19 cellular contexts compared by ENCODE assay signal in genomic region chr4:55675196-55675793, GRCh38. TPM values are rescaled to one million over a fixed set of nuclear protein-coding genes. Genes with fewer than 3 reads are reported as not detected.
A peak's percentile ranks its signal among the peaks of the same experiment; 100 is the strongest.
DNase-seq lines count a peak whose midpoint lies in the region; ATAC-seq and TF ChIP-seq lines count a peak whose summit lies in the region.
"Had no signal": no experiment of that assay in that cellular context is flagged by ENCODE, and none has a peak within 500 bp of the region (broad histone marks: within the 10 kb centered on the region; RNA-seq: fewer than 3 reads in every experiment).

No MANE protein-coding gene starts in this region.

- WGBS in tibial nerve, 2 donors = 30% methylated on average over 3 to 4 of the region's 4 CpGs

- no peaks in the 10 kb centered on the region for H3K4me1 ChIP-seq in A673 (ENCODE audit: insufficient read depth, low read length, poor library complexity, severe bottlenecking)
- H3K4me1 ChIP-seq in GM23338 (ENCODE audit: insufficient read depth) = no peaks in the 10 kb centered on the region
- no peaks in the 10 kb centered on the region for H3K4me1 ChIP-seq in tibial nerve
- H3K4me1 ChIP-seq: SJSA1 had no signal

- POLR2A ChIA-PET in A673 (lab: Charles Lee; ENCODE audit: low non-redundant PET) = no interaction called here

- CTCF ChIA-PET in A673 (lab: Charles Lee) = no interaction called here

- DNase-seq in A673 (ENCODE audit: low spot score) (peak; percentile 10), GM23338 (ENCODE audit: low spot score) (no peak), NCI-H69 (lab: John Stamatoyannopoulos, UW) (peak; percentile 4), choroid plexus epithelial cell (ENCODE audit: low read depth) (peak; percentile 2), tibial nerve (ENCODE audit: low spot score in 2 of 2) (no peak), CD1c-positive myeloid dendritic cell (ENCODE audit: extremely low spot score) (no peak)
- DNase-seq in activated effector memory CD4-positive, alpha-beta T cell treated with Interleukin-2 at 50 U/mL for 16 hours = no peak
- DNase-seq in stimulated activated CD4-positive, alpha-beta T cell treated with anti-CD3 and anti-CD28 coated beads, Interleukin-4, amount 100 ng/mL, for 1 hour = no peak
- DNase-seq: activated CD4-positive, CD25-positive, alpha-beta regulatory T cell; activated T-cell treated with anti-CD3 and anti-CD28 coated beads, Interleukin-2, amount 50 U/mL, for 4 hours; CD8-positive, alpha-beta T cell; NCI-H1436 treated with DMSO at 0.1 percent for 48 hours; NCI-H446 treated with DMSO at 0.1 percent for 48 hours; occipital lobe had no signal

- no TSS peak for BruUV-seq in A673 (replicated peaks; lab: Mats Ljungman, UMichigan)

- no peaks in the 10 kb centered on the region for H3F3A ChIP-seq in GM23338 (replicated peaks; ENCODE audit: low read depth)

- H3K27ac Mint-ChIP-seq in GM23338 = no peak overlapping the region
- H3K27ac Mint-ChIP-seq: activated naive CD4-positive, alpha-beta T cell treated with anti-CD3 and anti-CD28 coated beads, Interleukin-2, amount 50 U/mL, for 24 hours; CD8-positive, alpha-beta T cell had no signal

- peaks cover 8% of the 10 kb centered on the region for H3K27me3 Mint-ChIP-seq in GM23338 (ENCODE audit: insufficient read depth, low read depth, poor library complexity)

- H3K9me3 Mint-ChIP-seq in GM23338 = no peaks in the 10 kb centered on the region; the same call in 1 of the 3 replicates

- peak overlapping the region; percentile 91 for H2AFZ ChIP-seq in GM23338

- peak; percentile 50; the same call in 2 of the 3 replicates for ATAC-seq in GM23338
- ATAC-seq: activated T-cell treated with anti-CD3 and anti-CD28 coated beads, Interleukin-2, amount 50 U/mL, for 4 hours; CD8-positive, alpha-beta T cell had no signal

- H3K79me2 ChIP-seq in GM23338 (replicated peaks; ENCODE audit: insufficient read depth) = no peaks in the 10 kb centered on the region

- no peak overlapping the region for H3K4me3 ChIP-seq in A673 (ENCODE audit: low read depth, low read length, poor library complexity, severe bottlenecking)
- H3K4me3 ChIP-seq in GM23338 = no peak overlapping the region
- H3K4me3 ChIP-seq in choroid plexus epithelial cell (ENCODE audit: low read depth, low read length) = no peak overlapping the region
- H3K4me3 ChIP-seq in tibial nerve = no peak overlapping the region
- H3K4me3 ChIP-seq: SJSA1 had no signal

- H4K20me1 ChIP-seq in GM23338 (replicated peaks; ENCODE audit: insufficient read depth) = no peaks in the 10 kb centered on the region

- 0 out of 2 replicates have a peak overlapping the region, but pooled peaks have one; percentile 7 for H3K4me2 ChIP-seq in GM23338

- peaks cover 16% of the 10 kb centered on the region for H3K9me2 ChIP-seq in GM23338 (ENCODE audit: insufficient read depth)

- H3K9me3 ChIP-seq in A673 (ENCODE audit: low read depth, low read length, poor library complexity, severe bottlenecking) = no peaks in the 10 kb centered on the region
- H3K9me3 ChIP-seq in tibial nerve = no peaks in the 10 kb centered on the region
- H3K9me3 ChIP-seq: SJSA1 had no signal

- H3K27me3 ChIP-seq in A673 (replicated peaks; ENCODE audit: insufficient read depth, low read depth, low read length, poor library complexity) (no peaks in the 10 kb centered on the region), GM23338 (ENCODE audit: insufficient read depth) (no peaks in the 10 kb centered on the region), tibial nerve (no peaks in the 10 kb centered on the region)
- H3K27me3 ChIP-seq: SJSA1 had no signal

- TF ChIP-seq POLR2A in tibial nerve (IDR thresholded peaks at IDR 0.05) = no peak

- peaks cover 14% of the 10 kb centered on the region for H3K4me1 Mint-ChIP-seq in GM23338
- H3K4me1 Mint-ChIP-seq: activated naive CD4-positive, alpha-beta T cell treated with anti-CD3 and anti-CD28 coated beads, Interleukin-2, amount 50 U/mL, for 24 hours had no signal

- TF ChIP-seq EP300 in tibial nerve (IDR thresholded peaks at IDR 0.05) = no peak

- intact Hi-C loops in A673 (cut with micrococcal nuclease; ENCODE audit: unreplicated experiment) = no loop called here

- no peaks in the 10 kb centered on the region for H3K36me3 ChIP-seq in A673 (ENCODE audit: insufficient read depth, low read length, poor library complexity, severe bottlenecking)
- H3K36me3 ChIP-seq in GM23338 (ENCODE audit: insufficient read depth) = no peaks in the 10 kb centered on the region
- H3K36me3 ChIP-seq in tibial nerve = no peaks in the 10 kb centered on the region
- H3K36me3 ChIP-seq: SJSA1 had no signal

- H3K27ac ChIP-seq in A673 (ENCODE audit: low read depth, low read length, poor library complexity, severe bottlenecking) (no peak overlapping the region), GM23338 (ENCODE audit: low read depth) (no peak overlapping the region), tibial nerve (no peak overlapping the region)
- H3K27ac ChIP-seq: SJSA1 had no signal

- no peak overlapping the region for H3K4me3 Mint-ChIP-seq in GM23338
- H3K4me3 Mint-ChIP-seq: activated naive CD4-positive, alpha-beta T cell treated with anti-CD3 and anti-CD28 coated beads, Interleukin-2, amount 50 U/mL, for 24 hours; activated T-cell treated with anti-CD3 and anti-CD28 coated beads, Interleukin-2, amount 50 U/mL, for 4 hours; CD8-positive, alpha-beta T cell had no signal

- no peak for TF ChIP-seq CTCF in A673 (conservative IDR thresholded peaks at IDR 0.05; ENCODE audit: low read depth, low read length)
- TF ChIP-seq CTCF in GM23338 (conservative IDR thresholded peaks at IDR 0.05; ENCODE audit: low read depth in 2 of 2) = no peak; a peak in 1 of 4 replicates
- TF ChIP-seq CTCF in choroid plexus epithelial cell (conservative IDR thresholded peaks at IDR 0.05; ENCODE audit: low read depth, low read length) = no peak
- no peak for TF ChIP-seq CTCF in tibial nerve (IDR thresholded peaks at IDR 0.05)

- peaks cover 2% of the 10 kb centered on the region; the same call in 1 of the 3 replicates for H3K36me3 Mint-ChIP-seq in GM23338 (ENCODE audit: low read depth)
- H3K36me3 Mint-ChIP-seq: activated naive CD4-positive, alpha-beta T cell treated with anti-CD3 and anti-CD28 coated beads, Interleukin-2, amount 50 U/mL, for 24 hours; CD8-positive, alpha-beta T cell had no signal

TF ChIP-seq in GM23338, 12 proteins besides CTCF, POLR2A, EP300 and RAD21 (continues in another document):
- TF ChIP-seq JUNB (IDR thresholded peaks at IDR 0.05; ENCODE audit: unreplicated experiment) = no peak
- no peak for TF ChIP-seq EZH2 (IDR thresholded peaks at IDR 0.05; ENCODE audit: low read depth, unreplicated experiment)
- no peak for TF ChIP-seq POLR2AphosphoS5 (IDR thresholded peaks at IDR 0.05; ENCODE audit: low read depth)

RNA-seq across cellular contexts. Expression of gene NMU, which starts 39.2 kb away (rescaled TPM):
- total RNA-seq in A673 (2021) (0.44 TPM in 1 of 2 replicates, not detected in the other), tibial nerve (1 to 10 TPM in 1 of 4 donors, not detected in 3; 1.3 TPM)
- total RNA-seq in GM23338 (2014; rRNA removed; shearing (Covaris generic)) = 40.2 and 47.5 TPM in 2 replicates
- polyA plus RNA-seq in GM23338 (2016; fragmentation: Nextera tagmentation; extraction: Ambion mirVana) = 96.3 and 102 TPM in 2 replicates
- total RNA-seq: CD8-positive, alpha-beta T cell; renal cortical epithelial cell; SJSA1; T-helper 2 cell treated with Interferon-gamma antibody and Interleukin-4, amounts not matched to agents 100 ng/mL and 5 ng/mL, for 36 hours had no signal
- polyA plus RNA-seq: AG04450 had no signal

Comparison
In these comparisons a context has a peak if more than half of its experiments do, and no peak if none do; other contexts are left out.
1. DNase-seq: peak in A673 (single experiment), NCI-H69 (single experiment) and choroid plexus epithelial cell (single experiment); none in GM23338 (single experiment), tibial nerve (0 of 2), CD1c-positive myeloid dendritic cell (single experiment), activated effector memory CD4-positive, alpha-beta T cell treated with Interleukin-2 at 50 U/mL for 16 hours (single experiment) and stimulated activated CD4-positive, alpha-beta T cell treated with anti-CD3 and anti-CD28 coated beads, Interleukin-4, amount 100 ng/mL, for 1 hour (single experiment).
2. RNA of gene NMU, which starts 39.2 kb away (total RNA-seq): 40.2 to 47.5 TPM in GM23338; 0.44 TPM in A673 and 1.3 TPM in tibial nerve; every median in the first group is over 10 times any median in the second.